In the genomic region with DNA sequence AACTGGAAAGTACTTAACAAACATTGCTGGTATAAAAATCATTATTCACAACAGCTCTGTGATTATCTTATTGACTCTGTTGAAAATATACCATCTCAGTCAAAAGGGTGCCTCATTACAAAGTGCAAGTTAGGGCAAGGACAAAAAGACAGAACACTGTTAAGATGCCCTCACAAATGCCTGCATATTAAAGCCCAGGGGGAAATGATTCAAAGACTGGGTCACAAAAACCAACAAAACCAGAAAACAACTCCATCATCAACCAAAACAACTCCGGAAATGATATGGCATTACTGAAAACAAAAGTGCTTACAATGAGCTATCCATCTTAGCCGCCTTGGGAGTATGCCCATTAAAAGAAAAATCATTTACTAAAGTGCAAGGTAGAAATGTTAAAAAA, we compare ENCODE assay signal across 21 cellular contexts. TPM values are rescaled to one million over a fixed set of nuclear protein-coding genes. Genes with fewer than 3 reads are reported as not detected.
"Had no signal": no experiment of that assay in that cellular context is flagged by ENCODE, and none has a peak within 500 bp of the region (broad histone marks: within the 10 kb centered on the region; RNA-seq: fewer than 3 reads in every experiment).

No MANE protein-coding gene starts in this region.

- H3K27ac ChIP-seq: adrenal gland, coronary artery, left lung, psoas muscle, right atrium auricular region had no signal

- H3K4me1 Mint-ChIP-seq: activated B cell treated with CpG ODN at 0.5 μM for 24 hours; immature natural killer cell; naive thymus-derived CD8-positive, alpha-beta T cell had no signal

- H3K9me3 ChIP-seq: adrenal gland, left lung, ovary, psoas muscle, right atrium auricular region, spleen had no signal

- H3K36me3 ChIP-seq: adrenal gland, left lung, ovary, right atrium auricular region, spleen had no signal

- H3K4me1 ChIP-seq: adrenal gland, left lung had no signal

- H3K36me3 Mint-ChIP-seq: activated naive CD8-positive, alpha-beta T cell; immature natural killer cell; naive thymus-derived CD8-positive, alpha-beta T cell had no signal

- H3K4me3 Mint-ChIP-seq: activated B cell treated with CpG ODN at 0.5 μM for 24 hours; activated CD4-positive, alpha-beta memory T cell treated with anti-CD3 and anti-CD28 coated beads, Interleukin-2, amount 10 ng/mL, durations not matched to agents 7 days and 5 days; activated naive CD8-positive, alpha-beta T cell; endodermal cell; immature natural killer cell; naive thymus-derived CD8-positive, alpha-beta T cell; T-helper 1 cell treated with Interleukin-12 subunit alpha and Interleukin-12 subunit beta and Interleukin-4 antibody, amounts not matched to agents 30 μg/mL and 1 μg/mL, for 36 hours had no signal

- H3K27me3 ChIP-seq: adrenal gland, left lung, ovary, right atrium auricular region, spleen had no signal

- H3K27ac Mint-ChIP-seq: activated B cell treated with CpG ODN at 0.5 μM for 24 hours; activated CD4-positive, alpha-beta memory T cell treated with anti-CD3 and anti-CD28 coated beads, Interleukin-2, amount 10 ng/mL, durations not matched to agents 7 days and 5 days; activated naive CD8-positive, alpha-beta T cell; endodermal cell; immature natural killer cell; naive thymus-derived CD8-positive, alpha-beta T cell; T-helper 1 cell treated with Interleukin-12 subunit alpha and Interleukin-12 subunit beta and Interleukin-4 antibody, amounts not matched to agents 30 μg/mL and 1 μg/mL, for 36 hours had no signal

- ATAC-seq: left lung; naive thymus-derived CD8-positive, alpha-beta T cell; psoas muscle; stimulated activated naive CD8-positive, alpha-beta T cell treated with anti-CD3 and anti-CD28 coated beads, Interleukin-15, Interleukin-2, amounts not matched to agents 100 U/mL and 50 U/mL, for 24 hours had no signal

- DNase-seq: activated B cell treated with CpG ODN at 0.5 μM for 24 hours; activated CD4-positive, alpha-beta memory T cell treated with anti-CD3 and anti-CD28 coated beads, Interleukin-2, amount 10 ng/mL, durations not matched to agents 7 days and 5 days; activated CD4-positive, alpha-beta T cell treated with anti-CD3 and anti-CD28 coated beads for 48 hours; activated T-cell treated with anti-CD3 and anti-CD28 coated beads for 4 hours; adrenal gland; endodermal cell; foreskin melanocyte; immature natural killer cell; kidney glomerular epithelial cell; left lung; naive thymus-derived CD8-positive, alpha-beta T cell; ovary; psoas muscle; spleen; stimulated activated CD4-positive, alpha-beta T cell treated with anti-CD3 and anti-CD28 coated beads, Interleukin-4, amount 100 ng/mL, for 1 hour; stimulated activated naive CD8-positive, alpha-beta T cell treated with anti-CD3 and anti-CD28 coated beads, Interleukin-15, Interleukin-2, amounts not matched to agents 100 U/mL and 50 U/mL, for 24 hours had no signal

- H3K4me3 ChIP-seq: adrenal gland, coronary artery, left lung, lung, ovary, psoas muscle, right atrium auricular region, spleen had no signal

- H3K9me3 Mint-ChIP-seq: activated B cell treated with CpG ODN at 0.5 μM for 24 hours; activated CD4-positive, alpha-beta memory T cell treated with anti-CD3 and anti-CD28 coated beads, Interleukin-2, amount 10 ng/mL, durations not matched to agents 7 days and 5 days; endodermal cell; immature natural killer cell; naive thymus-derived CD8-positive, alpha-beta T cell; T-helper 1 cell treated with Interleukin-12 subunit alpha and Interleukin-12 subunit beta and Interleukin-4 antibody, amounts not matched to agents 30 μg/mL and 1 μg/mL, for 36 hours had no signal

RNA-seq across cellular contexts. Expression of a gene that starts 9.9 kb away (rescaled TPM):
- total RNA-seq: activated B cell treated with CpG ODN at 0.5 μM for 24 hours; activated CD4-positive, alpha-beta memory T cell treated with anti-CD3 and anti-CD28 coated beads, Interleukin-2, amount 10 ng/mL, durations not matched to agents 7 days and 5 days; naive thymus-derived CD8-positive, alpha-beta T cell had no signal
- polyA plus RNA-seq: immature natural killer cell; naive thymus-derived CD8-positive, alpha-beta T cell had no signal
